ENCODE assay signal across 1 cellular context in the genomic region with DNA sequence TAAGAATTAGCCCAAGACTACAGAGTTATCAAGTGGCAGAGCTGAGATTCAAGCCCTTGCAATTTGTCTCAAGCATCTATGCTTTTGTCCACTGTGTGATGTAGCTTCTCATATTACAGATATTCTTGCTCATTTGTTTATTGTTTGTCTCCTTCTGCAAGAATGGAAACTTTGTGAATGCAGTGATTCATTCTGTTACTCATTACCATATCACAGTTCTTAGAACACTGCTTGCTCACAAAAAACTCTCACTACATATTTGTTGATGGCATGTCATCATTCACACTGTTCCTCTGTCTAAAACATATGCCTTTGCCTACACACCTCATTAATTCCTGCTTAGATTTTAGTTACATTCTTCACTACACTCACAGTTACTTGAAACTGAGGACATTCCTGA.
TF ChIP-seq lines count a peak whose summit lies in the region.

No MANE protein-coding gene starts in this region.

TF ChIP-seq in A549, 52 proteins besides CTCF, POLR2A, EP300 and RAD21 (continued from another document):
- no peak for TF ChIP-seq HOXB5 (CRISPR knock-in tag; IDR thresholded peaks at IDR 0.05)
- TF ChIP-seq FOSL2 (IDR thresholded peaks at IDR 0.05) = peak; percentile 58; the same call in 1 of the 2 replicates
- TF ChIP-seq FOSL2 (CRISPR knock-in tag; IDR thresholded peaks at IDR 0.05) = peak; percentile 90
- TF ChIP-seq PBX3 (IDR thresholded peaks at IDR 0.05) = no peak
- peak; percentile 78 for TF ChIP-seq JUNB (IDR thresholded peaks at IDR 0.05)
- TF ChIP-seq CBX8 (IDR thresholded peaks at IDR 0.05) = no peak
- no peak for TF ChIP-seq NFE2L2 (conservative IDR thresholded peaks at IDR 0.05; ENCODE audit: low read length)
- no peak for TF ChIP-seq USF2 (IDR thresholded peaks at IDR 0.05)
- no peak for TF ChIP-seq EHMT2 (IDR thresholded peaks at IDR 0.05; ENCODE audit: low read depth)
- TF ChIP-seq CEBPB (IDR thresholded peaks at IDR 0.05) = peak in 1 of 2 experiments; percentile 58; a peak in 2 of 4 replicates
- TF ChIP-seq, protein P1, sequence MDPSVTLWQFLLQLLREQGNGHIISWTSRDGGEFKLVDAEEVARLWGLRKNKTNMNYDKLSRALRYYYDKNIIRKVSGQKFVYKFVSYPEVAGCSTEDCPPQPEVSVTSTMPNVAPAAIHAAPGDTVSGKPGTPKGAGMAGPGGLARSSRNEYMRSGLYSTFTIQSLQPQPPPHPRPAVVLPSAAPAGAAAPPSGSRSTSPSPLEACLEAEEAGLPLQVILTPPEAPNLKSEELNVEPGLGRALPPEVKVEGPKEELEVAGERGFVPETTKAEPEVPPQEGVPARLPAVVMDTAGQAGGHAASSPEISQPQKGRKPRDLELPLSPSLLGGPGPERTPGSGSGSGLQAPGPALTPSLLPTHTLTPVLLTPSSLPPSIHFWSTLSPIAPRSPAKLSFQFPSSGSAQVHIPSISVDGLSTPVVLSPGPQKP (IDR thresholded peaks at IDR 0.05; ENCODE audit: low read depth, low read length) = no peak
- TF ChIP-seq ZSCAN20 (CRISPR knock-in tag; IDR thresholded peaks at IDR 0.05) = no peak
- no peak for TF ChIP-seq BHLHE40 (IDR thresholded peaks at IDR 0.05; ENCODE audit: low read depth, low read length)
- TF ChIP-seq MAZ (IDR thresholded peaks at IDR 0.05; ENCODE audit: borderline replicate concordance, low read depth, low read length) = no peak
- TF ChIP-seq SREBF2 (IDR thresholded peaks at IDR 0.05) = no peak
- TF ChIP-seq, protein P2, sequence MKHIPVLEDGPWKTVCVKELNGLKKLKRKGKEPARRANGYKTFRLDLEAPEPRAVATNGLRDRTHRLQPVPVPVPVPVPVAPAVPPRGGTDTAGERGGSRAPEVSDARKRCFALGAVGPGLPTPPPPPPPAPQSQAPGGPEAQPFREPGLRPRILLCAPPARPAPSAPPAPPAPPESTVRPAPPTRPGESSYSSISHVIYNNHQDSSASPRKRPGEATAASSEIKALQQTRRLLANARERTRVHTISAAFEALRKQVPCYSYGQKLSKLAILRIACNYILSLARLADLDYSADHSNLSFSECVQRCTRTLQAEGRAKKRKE (CRISPR knock-in tag; IDR thresholded peaks at IDR 0.05; ENCODE audit: low read depth) = no peak
